In the genomic region with DNA sequence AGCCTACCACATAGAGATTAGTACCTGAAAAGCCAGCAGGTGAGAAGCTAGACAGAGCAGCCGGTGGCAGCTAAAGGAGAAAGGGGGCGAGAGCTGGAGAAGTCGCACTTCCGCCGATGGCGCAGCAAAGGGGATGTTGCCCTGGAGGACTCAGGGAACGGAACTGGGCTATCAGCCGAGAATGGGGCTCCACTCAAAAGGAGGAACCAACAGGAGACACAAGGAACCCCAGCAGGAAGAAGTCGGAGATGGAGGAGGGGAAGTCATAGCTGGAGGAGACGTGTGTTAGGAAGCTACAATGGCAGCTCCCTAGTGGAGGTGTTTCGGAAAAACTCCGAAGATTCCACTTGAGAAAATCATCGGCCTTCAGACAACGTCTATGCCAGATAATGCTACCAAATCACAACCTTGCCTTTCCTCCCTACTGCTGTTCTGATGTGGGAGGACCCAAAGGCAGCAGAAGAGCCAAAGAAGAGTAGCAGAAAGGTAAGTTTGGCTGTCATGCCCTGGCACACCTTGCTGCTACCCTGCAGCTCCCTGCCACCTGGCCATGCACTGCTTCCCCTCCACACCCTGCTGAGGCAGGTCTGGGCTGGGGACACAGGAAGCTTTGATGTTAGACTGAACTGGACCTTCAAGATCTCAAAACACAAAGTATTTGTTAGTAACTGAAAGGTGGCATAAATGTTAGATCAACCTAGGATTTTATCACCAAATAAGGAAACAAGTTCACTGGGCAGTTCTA, we compare ENCODE assay signal across 16 cellular contexts.
A peak's percentile ranks its signal among the peaks of the same experiment; 100 is the strongest.
DNase-seq lines count a peak whose midpoint lies in the region; ATAC-seq lines count a peak whose summit lies in the region.
"Had no signal": no experiment of that assay in that cellular context is flagged by ENCODE, and none has a peak within 500 bp of the region (broad histone marks: within the 10 kb centered on the region; RNA-seq: fewer than 3 reads in every experiment).

No MANE protein-coding gene starts in this region.

- intact Hi-C loops in activated CD4-positive, alpha-beta T cell treated with anti-CD3 and anti-CD28 coated beads, Interleukin-2, amount 10 ng/mL, durations not matched to agents 24 days and 14 days (cut with micrococcal nuclease), result loop anchor here (10.0 kb wide), 1 partner anchor 199 kb away; no protein-coding TSS in a partner anchor

- peaks cover 7% of the 10 kb centered on the region for H3K9me3 Mint-ChIP-seq in activated CD4-positive, alpha-beta T cell treated with anti-CD3 and anti-CD28 coated beads, Interleukin-2, amount 10 ng/mL, durations not matched to agents 24 days and 14 days
- H3K9me3 Mint-ChIP-seq in activated T-helper 17 cell treated with anti-CD3 and anti-CD28 coated beads, Interleukin-2, amount 50 U/mL, for 72 hours, result no peaks in the 10 kb centered on the region
- H3K9me3 Mint-ChIP-seq: activated naive CD4-positive, alpha-beta T cell treated with anti-CD3 and anti-CD28 coated beads, Interleukin-2, amount 10 ng/mL, durations not matched to agents 7 days and 5 days; CD4-positive, alpha-beta memory T cell had no signal

- no peak overlapping the region for H3K4me3 Mint-ChIP-seq in activated CD4-positive, alpha-beta T cell treated with anti-CD3 and anti-CD28 coated beads, Interleukin-2, amount 10 ng/mL, durations not matched to agents 24 days and 14 days
- H3K4me3 Mint-ChIP-seq in activated T-helper 17 cell treated with anti-CD3 and anti-CD28 coated beads, Interleukin-2, amount 50 U/mL, for 72 hours, result no peak overlapping the region
- H3K4me3 Mint-ChIP-seq: activated naive CD4-positive, alpha-beta T cell treated with anti-CD3 and anti-CD28 coated beads, Interleukin-2, amount 10 ng/mL, durations not matched to agents 7 days and 5 days; CD4-positive, alpha-beta memory T cell had no signal

- peaks cover 2% of the 10 kb centered on the region for H3K36me3 Mint-ChIP-seq in activated CD4-positive, alpha-beta T cell treated with anti-CD3 and anti-CD28 coated beads, Interleukin-2, amount 10 ng/mL, durations not matched to agents 24 days and 14 days (ENCODE audit: low read depth)
- no peaks in the 10 kb centered on the region for H3K36me3 Mint-ChIP-seq in activated T-helper 17 cell treated with anti-CD3 and anti-CD28 coated beads, Interleukin-2, amount 50 U/mL, for 72 hours (ENCODE audit: low read depth)
- H3K36me3 Mint-ChIP-seq: activated naive CD4-positive, alpha-beta T cell treated with anti-CD3 and anti-CD28 coated beads, Interleukin-2, amount 10 ng/mL, durations not matched to agents 7 days and 5 days; CD4-positive, alpha-beta memory T cell had no signal

- DNase-seq in MV-4-11 (lab: John Stamatoyannopoulos, UW) (peak; percentile 89), cerebellar cortex (ENCODE audit: low spot score) (peak; percentile 64), left lobe of liver (ENCODE audit: low spot score) (peak; percentile 50), substantia nigra (lab: John Stamatoyannopoulos, UW) (peak in 31 of 49 donors; percentile 6 to 63 (median 27))
- no peak for DNase-seq in activated CD4-positive, CD25-positive, alpha-beta regulatory T cell treated with anti-CD3 and anti-CD28 coated beads, Interleukin-2, amount 50 U/mL, for 72 hours
- DNase-seq in activated CD4-positive, alpha-beta T cell treated with anti-CD3 and anti-CD28 coated beads, Interleukin-2, amount 10 ng/mL, durations not matched to agents 24 days and 14 days, result no peak
- DNase-seq: activated CD4-positive, alpha-beta T cell treated with anti-CD3 and anti-CD28 coated beads, Interleukin-2, amount 50 U/mL, for 4 hours; activated naive CD4-positive, alpha-beta T cell treated with anti-CD3 and anti-CD28 coated beads, Interleukin-2, amount 10 ng/mL, durations not matched to agents 7 days and 5 days; CD4-positive, alpha-beta memory T cell; NCI-H2029 treated with DMSO at 0.1 percent for 48 hours; NK-92 treated with Interleukin-12 subunit alpha and Interleukin-12 subunit beta, amount 100 ng/mL, for 24 hours; stimulated activated CD4-positive, alpha-beta T cell treated with anti-CD3 and anti-CD28 coated beads, Interleukin-2, amount 100 ng/mL, for 48 hours; stimulated activated naive CD4-positive, alpha-beta T cell had no signal

- no peak overlapping the region for H3K27ac Mint-ChIP-seq in activated CD4-positive, alpha-beta T cell treated with anti-CD3 and anti-CD28 coated beads, Interleukin-2, amount 10 ng/mL, durations not matched to agents 24 days and 14 days
- no peak overlapping the region for H3K27ac Mint-ChIP-seq in activated T-helper 17 cell treated with anti-CD3 and anti-CD28 coated beads, Interleukin-2, amount 50 U/mL, for 72 hours
- H3K27ac Mint-ChIP-seq: activated naive CD4-positive, alpha-beta T cell treated with anti-CD3 and anti-CD28 coated beads, Interleukin-2, amount 10 ng/mL, durations not matched to agents 7 days and 5 days; CD4-positive, alpha-beta memory T cell had no signal

- peaks cover 15% of the 10 kb centered on the region for H3K4me1 Mint-ChIP-seq in activated CD4-positive, alpha-beta T cell treated with anti-CD3 and anti-CD28 coated beads, Interleukin-2, amount 10 ng/mL, durations not matched to agents 24 days and 14 days
- peaks cover 14% of the 10 kb centered on the region for H3K4me1 Mint-ChIP-seq in activated T-helper 17 cell treated with anti-CD3 and anti-CD28 coated beads, Interleukin-2, amount 50 U/mL, for 72 hours

- peak overlapping the region; percentile 60 for H3K27ac ChIP-seq in substantia nigra (ENCODE audit: low read depth, low read length, poor library complexity, severe bottlenecking)
- H3K27ac ChIP-seq: ovary had no signal

- peaks cover 30% of the 10 kb centered on the region for H3K27me3 Mint-ChIP-seq in activated CD4-positive, alpha-beta T cell treated with anti-CD3 and anti-CD28 coated beads, Interleukin-2, amount 10 ng/mL, durations not matched to agents 24 days and 14 days
- H3K27me3 Mint-ChIP-seq in activated T-helper 17 cell treated with anti-CD3 and anti-CD28 coated beads, Interleukin-2, amount 50 U/mL, for 72 hours, result peaks cover 5% of the 10 kb centered on the region
- H3K27me3 Mint-ChIP-seq: CD4-positive, alpha-beta memory T cell had no signal

- ATAC-seq in left lobe of liver, result peak; percentile 58
- ATAC-seq in activated CD4-positive, CD25-positive, alpha-beta regulatory T cell treated with anti-CD3 and anti-CD28 coated beads, Interleukin-2, amount 50 U/mL, for 24 hours, result no peak
- no peak for ATAC-seq in activated T-helper 17 cell treated with anti-CD3 and anti-CD28 coated beads, Interleukin-2, amount 50 U/mL, for 72 hours (replicated peaks)

Comparison
In these comparisons a context has a peak if more than half of its experiments do, and no peak if none do; other contexts are left out.
1. DNase-seq: peak in MV-4-11 (single experiment), cerebellar cortex (single experiment), left lobe of liver (single experiment) and substantia nigra (31 of 49); none in activated CD4-positive, CD25-positive, alpha-beta regulatory T cell treated with anti-CD3 and anti-CD28 coated beads, Interleukin-2, amount 50 U/mL, for 72 hours (single experiment) and activated CD4-positive, alpha-beta T cell treated with anti-CD3 and anti-CD28 coated beads, Interleukin-2, amount 10 ng/mL, durations not matched to agents 24 days and 14 days (single experiment).